ENCODE assay signal across 12 cellular contexts in genomic region chr3:122014741-122015140, GRCh38. TPM values are rescaled to one million over a fixed set of nuclear protein-coding genes. Genes with fewer than 3 reads are reported as not detected.
A peak's percentile ranks its signal among the peaks of the same experiment; 100 is the strongest.
DNase-seq lines count a peak whose midpoint lies in the region; ATAC-seq and TF ChIP-seq lines count a peak whose summit lies in the region.
"Had no signal": no experiment of that assay in that cellular context is flagged by ENCODE, and none has a peak within 500 bp of the region (broad histone marks: within the 10 kb centered on the region; RNA-seq: fewer than 3 reads in every experiment).

No MANE protein-coding gene starts in this region.

- no peaks in the 10 kb centered on the region for H3K4me1 Mint-ChIP-seq in activated CD8-positive, alpha-beta T cell treated with anti-CD3 and anti-CD28 coated beads for 36 hours (ENCODE audit: low read depth)
- no peaks in the 10 kb centered on the region for H3K4me1 Mint-ChIP-seq in activated CD8-positive, alpha-beta T cell treated with anti-CD3 and anti-CD28 coated beads, Interleukin-2, amount 10 ng/mL, durations not matched to agents 7 days and 5 days (ENCODE audit: low read depth)
- H3K4me1 Mint-ChIP-seq in memory B cell: peaks cover 35% of the 10 kb centered on the region

- H3K36me3 Mint-ChIP-seq in activated CD8-positive, alpha-beta T cell treated with anti-CD3 and anti-CD28 coated beads for 36 hours (ENCODE audit: low read depth): no peaks in the 10 kb centered on the region
- no peaks in the 10 kb centered on the region for H3K36me3 Mint-ChIP-seq in activated CD8-positive, alpha-beta T cell treated with anti-CD3 and anti-CD28 coated beads, Interleukin-2, amount 10 ng/mL, durations not matched to agents 7 days and 5 days (ENCODE audit: low read depth)
- H3K36me3 Mint-ChIP-seq in memory B cell: peaks cover 4% of the 10 kb centered on the region

- no peak for TF ChIP-seq CTCF in activated CD8-positive, alpha-beta T cell treated with anti-CD3 and anti-CD28 coated beads for 36 hours (IDR thresholded peaks at IDR 0.05)

- intact Hi-C loops in activated CD8-positive, alpha-beta T cell treated with anti-CD3 and anti-CD28 coated beads for 36 hours (cut with micrococcal nuclease): no loop called here

- peak; percentile 50 for DNase-seq in activated CD8-positive, alpha-beta T cell treated with anti-CD3 and anti-CD28 coated beads for 36 hours
- DNase-seq in activated CD8-positive, alpha-beta T cell treated with anti-CD3 and anti-CD28 coated beads, Interleukin-2, amount 10 ng/mL, durations not matched to agents 7 days and 5 days: no peak
- DNase-seq in memory B cell (ENCODE audit: low spot score in 2 of 2): peak; percentile 12 to 45
- DNase-seq in NCI-H146 treated with DMSO at 0.1 percent for 48 hours (lab: John Stamatoyannopoulos, UW; ENCODE audit: unreplicated experiment): no peak
- no peak for DNase-seq in NCI-H1417 (lab: John Stamatoyannopoulos, UW)
- no peak for DNase-seq in activated CD4-positive, alpha-beta T cell treated with anti-CD3 and anti-CD28 coated beads for 4 hours
- DNase-seq: brain microvascular endothelial cell, upper lobe of right lung had no signal

- no peak overlapping the region for H3K4me3 Mint-ChIP-seq in activated CD8-positive, alpha-beta T cell treated with anti-CD3 and anti-CD28 coated beads for 36 hours
- H3K4me3 Mint-ChIP-seq in activated CD8-positive, alpha-beta T cell treated with anti-CD3 and anti-CD28 coated beads, Interleukin-2, amount 10 ng/mL, durations not matched to agents 7 days and 5 days: no peak overlapping the region
- no peak overlapping the region for H3K4me3 Mint-ChIP-seq in memory B cell

- no peak overlapping the region for H3K27ac Mint-ChIP-seq in activated CD8-positive, alpha-beta T cell treated with anti-CD3 and anti-CD28 coated beads for 36 hours
- no peak overlapping the region for H3K27ac Mint-ChIP-seq in activated CD8-positive, alpha-beta T cell treated with anti-CD3 and anti-CD28 coated beads, Interleukin-2, amount 10 ng/mL, durations not matched to agents 7 days and 5 days
- peak overlapping the region; percentile 66 for H3K27ac Mint-ChIP-seq in memory B cell

- POLR2A ChIA-PET in activated CD8-positive, alpha-beta T cell treated with anti-CD3 and anti-CD28 coated beads for 36 hours (lab: Charles Lee): no interaction called here
- POLR2A ChIA-PET in activated CD8-positive, alpha-beta T cell treated with anti-CD3 and anti-CD28 coated beads, Interleukin-2, amount 10 ng/mL, durations not matched to agents 7 days and 5 days (lab: Charles Lee): no interaction called here

- peak; percentile 95 for ATAC-seq in activated CD8-positive, alpha-beta T cell treated with anti-CD3 and anti-CD28 coated beads for 36 hours
- ATAC-seq in activated CD8-positive, alpha-beta T cell treated with anti-CD3 and anti-CD28 coated beads, Interleukin-2, amount 10 ng/mL, durations not matched to agents 7 days and 5 days: no peak
- ATAC-seq in GM21423 (IDR thresholded peaks at IDR 0.05; ENCODE audit: unreplicated experiment) (peak; percentile 72), HG03135 (IDR thresholded peaks at IDR 0.05; ENCODE audit: unreplicated experiment) (peak; percentile 81), memory B cell (ENCODE audit: low read depth) (peak; percentile 100)
- ATAC-seq: upper lobe of right lung had no signal

- CTCF ChIA-PET in activated CD8-positive, alpha-beta T cell treated with anti-CD3 and anti-CD28 coated beads for 36 hours (lab: Charles Lee): no interaction called here
- CTCF ChIA-PET in activated CD8-positive, alpha-beta T cell treated with anti-CD3 and anti-CD28 coated beads, Interleukin-2, amount 10 ng/mL, durations not matched to agents 7 days and 5 days (lab: Charles Lee): no interaction called here

- peaks cover 34% of the 10 kb centered on the region for H3K27me3 Mint-ChIP-seq in activated CD8-positive, alpha-beta T cell treated with anti-CD3 and anti-CD28 coated beads for 36 hours
- H3K27me3 Mint-ChIP-seq in activated CD8-positive, alpha-beta T cell treated with anti-CD3 and anti-CD28 coated beads, Interleukin-2, amount 10 ng/mL, durations not matched to agents 7 days and 5 days (ENCODE audit: low read depth): peaks cover 37% of the 10 kb centered on the region
- H3K27me3 Mint-ChIP-seq in memory B cell: no peaks in the 10 kb centered on the region
- H3K27me3 Mint-ChIP-seq: IgD-negative memory B cell had no signal

- no peaks in the 10 kb centered on the region for H3K9me3 Mint-ChIP-seq in activated CD8-positive, alpha-beta T cell treated with anti-CD3 and anti-CD28 coated beads for 36 hours
- H3K9me3 Mint-ChIP-seq in activated CD8-positive, alpha-beta T cell treated with anti-CD3 and anti-CD28 coated beads, Interleukin-2, amount 10 ng/mL, durations not matched to agents 7 days and 5 days (ENCODE audit: insufficient read depth): no peaks in the 10 kb centered on the region
- H3K9me3 Mint-ChIP-seq in memory B cell: peaks cover 4% of the 10 kb centered on the region

RNA-seq across cellular contexts. Expression of gene ILDR1, which starts 7.3 kb away (rescaled TPM):
- not detected for total RNA-seq in activated CD8-positive, alpha-beta T cell treated with anti-CD3 and anti-CD28 coated beads for 36 hours
- total RNA-seq in activated CD8-positive, alpha-beta T cell treated with anti-CD3 and anti-CD28 coated beads, Interleukin-2, amount 10 ng/mL, durations not matched to agents 7 days and 5 days: under 1 TPM in 1 of 2 experiments, not detected in 1; 0.16 TPM
- total RNA-seq: fibroblast of villous mesenchyme had no signal

RNA-seq across cellular contexts. Expression of gene CD86, which starts 40.4 kb away (rescaled TPM):
- total RNA-seq in activated CD8-positive, alpha-beta T cell treated with anti-CD3 and anti-CD28 coated beads for 36 hours: under 1 TPM; 0.43 to 0.52 TPM
- total RNA-seq in activated CD8-positive, alpha-beta T cell treated with anti-CD3 and anti-CD28 coated beads, Interleukin-2, amount 10 ng/mL, durations not matched to agents 7 days and 5 days: 1 to 10 TPM in 1 of 2 experiments, under 1 TPM in 1; 0.95 to 1.5 TPM
- total RNA-seq: fibroblast of villous mesenchyme had no signal

Comparison
In these comparisons a context has a peak if more than half of its experiments do, and no peak if none do; other contexts are left out.
1. DNase-seq: peak in activated CD8-positive, alpha-beta T cell treated with anti-CD3 and anti-CD28 coated beads for 36 hours (single experiment) and memory B cell (2 of 2); none in activated CD8-positive, alpha-beta T cell treated with anti-CD3 and anti-CD28 coated beads, Interleukin-2, amount 10 ng/mL, durations not matched to agents 7 days and 5 days (single experiment), NCI-H146 treated with DMSO at 0.1 percent for 48 hours (single experiment), NCI-H1417 (0 of 3) and activated CD4-positive, alpha-beta T cell treated with anti-CD3 and anti-CD28 coated beads for 4 hours (0 of 2).